1 cellular context compared by ENCODE assay signal in genomic region chr7:103504505-103505135, GRCh38.
TF ChIP-seq lines count a peak whose summit lies in the region.

No MANE protein-coding gene starts in this region.

TF ChIP-seq in GM23338, 12 proteins besides CTCF, POLR2A, EP300 and RAD21 (continued from another document):
- TF ChIP-seq REST (IDR thresholded peaks at IDR 0.05; ENCODE audit: unreplicated experiment): no peak
- TF ChIP-seq POLR2AphosphoS5 (IDR thresholded peaks at IDR 0.05; ENCODE audit: low read depth): no peak
- no peak for TF ChIP-seq NANOG (IDR thresholded peaks at IDR 0.05; ENCODE audit: borderline replicate concordance)
- TF ChIP-seq EZH2phosphoT487 (IDR thresholded peaks at IDR 0.05; ENCODE audit: unreplicated experiment): no peak
- TF ChIP-seq CREB1 (CRISPR knock-in tag; IDR thresholded peaks at IDR 0.05; ENCODE audit: low read depth): no peak
- no peak for TF ChIP-seq JUNB (IDR thresholded peaks at IDR 0.05; ENCODE audit: unreplicated experiment)
- no peak for TF ChIP-seq ZNF114 (CRISPR knock-in tag; IDR thresholded peaks at IDR 0.05)
